1 cellular context compared by ENCODE assay signal in genomic region chr3:143952569-143953069, GRCh38.
TF ChIP-seq lines count a peak whose summit lies in the region.

No MANE protein-coding gene starts in this region.

TF ChIP-seq in K562, 482 proteins besides CTCF, POLR2A, EP300 and RAD21 (continued from another document):
- TF ChIP-seq TAF1 (IDR thresholded peaks at IDR 0.05; ENCODE audit: control insufficient read depth, extremely low read depth, insufficient read depth, low read length, severe bottlenecking), result no peak
- no peak for TF ChIP-seq ZNF76 (CRISPR knock-in tag; IDR thresholded peaks at IDR 0.05; ENCODE audit: borderline replicate concordance)
- TF ChIP-seq USF2 (CRISPR knock-in tag; IDR thresholded peaks at IDR 0.05), result no peak
- no peak for TF ChIP-seq ZBTB33 (CRISPR knock-in tag; IDR thresholded peaks at IDR 0.05)
- TF ChIP-seq ZBTB8A (IDR thresholded peaks at IDR 0.05; ENCODE audit: partially characterized antibody), result no peak
- peak; percentile 51; the same call in 1 of the 2 replicates for TF ChIP-seq MAFK (IDR thresholded peaks at IDR 0.05; ENCODE audit: low read length)
- no peak for TF ChIP-seq PHB (CRISPR knock-in tag; IDR thresholded peaks at IDR 0.05)
- TF ChIP-seq WHSC1 (IDR thresholded peaks at IDR 0.05; ENCODE audit: low read length), result no peak
- TF ChIP-seq E2F8 (IDR thresholded peaks at IDR 0.05; ENCODE audit: low read depth, partially characterized antibody), result no peak
- TF ChIP-seq MAFG (tag; conservative IDR thresholded peaks at IDR 0.05), result 0 out of 2 replicates have a peak, but pooled peaks have one; percentile 31
- no peak for TF ChIP-seq TBL1XR1 (IDR thresholded peaks at IDR 0.05; ENCODE audit: low read length in 2 of 2)
- TF ChIP-seq CLOCK (CRISPR knock-in tag; IDR thresholded peaks at IDR 0.05; ENCODE audit: borderline replicate concordance), result no peak
- TF ChIP-seq FOXA3 (CRISPR knock-in tag; conservative IDR thresholded peaks at IDR 0.05 in 1 of 2, IDR thresholded peaks at IDR 0.05 in 1 of 2), result no peak
- no peak for TF ChIP-seq POLR2B (IDR thresholded peaks at IDR 0.05; ENCODE audit: low read depth, partially characterized antibody)
- no peak for TF ChIP-seq MEIS2 (IDR thresholded peaks at IDR 0.05; ENCODE audit: partially characterized antibody)
TF ChIP-seq in K562: peak in this region for 5.
